ENCODE assay signal across 18 cellular contexts in genomic region chr9:82600536-82601271, GRCh38.
DNase-seq lines count a peak whose midpoint lies in the region; ATAC-seq and TF ChIP-seq lines count a peak whose summit lies in the region.
"Had no signal": no experiment of that assay in that cellular context is flagged by ENCODE, and none has a peak within 500 bp of the region (broad histone marks: within the 10 kb centered on the region; RNA-seq: fewer than 3 reads in every experiment).

No MANE protein-coding gene starts in this region.

- no peaks in the 10 kb centered on the region for H3K36me3 ChIP-seq in Loucy (ENCODE audit: insufficient read depth, low read length)
- no peaks in the 10 kb centered on the region for H3K36me3 ChIP-seq in muscle layer of colon (ENCODE audit: insufficient read depth, low read length)
- H3K36me3 ChIP-seq: prostate gland, transverse colon had no signal

- ATAC-seq in SK-N-SH treated with all-trans-retinoic acid at 6 μM for 48 hours, result peak; percentile 71
- ATAC-seq: natural killer cell treated with Interleukin-12 subunit alpha and Interleukin-12 subunit beta and Interleukin-15 and Interleukin-18, amount 100 ng/mL, for 72 hours had no signal

- H3K9ac ChIP-seq in Loucy (ENCODE audit: low read depth, low read length, poor library complexity, severe bottlenecking) (no peak overlapping the region), muscle layer of colon (ENCODE audit: low read length) (no peak overlapping the region)

- H3K4me3 ChIP-seq in Loucy (ENCODE audit: low read length, poor library complexity, severe bottlenecking), result no peak overlapping the region
- no peak overlapping the region for H3K4me3 ChIP-seq in muscle layer of colon (ENCODE audit: low read depth in 1 of 2, low read length in 2 of 2)
- H3K4me3 ChIP-seq: prostate gland, transverse colon had no signal

- no peaks in the 10 kb centered on the region for H3F3A ChIP-seq in Loucy (ENCODE audit: low read depth)

- no peak overlapping the region for H3K27ac Mint-ChIP-seq in activated T-helper 2 cell treated with anti-CD3 and anti-CD28 coated beads, Interferon-gamma antibody, Interleukin-2, Interleukin-4, amounts not matched to agents 10 μg/mL and 5 μg/mL and 100 μg/mL, durations not matched to agents 14 hours and 24 hours and 36 hours
- no peak overlapping the region for H3K27ac Mint-ChIP-seq in endothelial cell (ENCODE audit: unreplicated experiment)
- H3K27ac Mint-ChIP-seq: activated naive CD4-positive, alpha-beta T cell treated with anti-CD3 and anti-CD28 coated beads, Interleukin-2, amount 10 ng/mL, durations not matched to agents 7 days and 5 days; natural killer cell treated with Interleukin-12 subunit alpha and Interleukin-12 subunit beta and Interleukin-15 and Interleukin-18, amount 100 ng/mL, for 72 hours had no signal

- H3K4me1 ChIP-seq in Loucy (ENCODE audit: insufficient read depth, low read length, poor library complexity, severe bottlenecking) (peaks cover 17% of the 10 kb centered on the region), muscle layer of colon (ENCODE audit: insufficient read depth, low read length) (peaks cover 54% of the 10 kb centered on the region)
- H3K4me1 ChIP-seq: prostate gland had no signal

- no peaks in the 10 kb centered on the region for H3K27me3 Mint-ChIP-seq in activated T-helper 2 cell treated with anti-CD3 and anti-CD28 coated beads, Interferon-gamma antibody, Interleukin-2, Interleukin-4, amounts not matched to agents 10 μg/mL and 5 μg/mL and 100 μg/mL, durations not matched to agents 14 hours and 24 hours and 36 hours (ENCODE audit: low read depth)
- H3K27me3 Mint-ChIP-seq in endothelial cell (ENCODE audit: unreplicated experiment), result peaks cover 2% of the 10 kb centered on the region
- H3K27me3 Mint-ChIP-seq: activated naive CD4-positive, alpha-beta T cell treated with anti-CD3 and anti-CD28 coated beads, Interleukin-2, amount 10 ng/mL, durations not matched to agents 7 days and 5 days; natural killer cell treated with Interleukin-12 subunit alpha and Interleukin-12 subunit beta and Interleukin-15 and Interleukin-18, amount 100 ng/mL, for 72 hours had no signal

- H3K4me3 Mint-ChIP-seq in activated T-helper 2 cell treated with anti-CD3 and anti-CD28 coated beads, Interferon-gamma antibody, Interleukin-2, Interleukin-4, amounts not matched to agents 10 μg/mL and 5 μg/mL and 100 μg/mL, durations not matched to agents 14 hours and 24 hours and 36 hours (ENCODE audit: low read depth), result no peak overlapping the region
- no peak overlapping the region for H3K4me3 Mint-ChIP-seq in endothelial cell (ENCODE audit: unreplicated experiment)
- H3K4me3 Mint-ChIP-seq: activated naive CD4-positive, alpha-beta T cell treated with anti-CD3 and anti-CD28 coated beads, Interleukin-2, amount 10 ng/mL, durations not matched to agents 7 days and 5 days; natural killer cell treated with Interleukin-12 subunit alpha and Interleukin-12 subunit beta and Interleukin-15 and Interleukin-18, amount 100 ng/mL, for 72 hours had no signal

- H3K27me3 ChIP-seq in Loucy (ENCODE audit: insufficient read depth, low read length, poor library complexity, severe bottlenecking) (no peaks in the 10 kb centered on the region), muscle layer of colon (ENCODE audit: control insufficient read depth in 1 of 2, insufficient read depth in 2 of 2, low read length in 2 of 2) (no peaks in the 10 kb centered on the region)
- H3K27me3 ChIP-seq: transverse colon had no signal

- no peak for DNase-seq in HUDEP-2 (lab: John Stamatoyannopoulos, UW; ENCODE audit: unreplicated experiment in 76 of 76)
- no peak for DNase-seq in activated T-helper 2 cell treated with anti-CD3 and anti-CD28 coated beads, Interferon-gamma antibody, Interleukin-2, Interleukin-4, amounts not matched to agents 10 μg/mL and 5 μg/mL and 100 μg/mL, durations not matched to agents 14 hours and 24 hours and 36 hours (ENCODE audit: low spot score)
- DNase-seq in occipital lobe (lab: John Stamatoyannopoulos, UW), result no peak
- DNase-seq in endothelial cell (ENCODE audit: low spot score), result no peak
- DNase-seq: activated CD4-positive, alpha-beta T cell treated with anti-CD3 and anti-CD28 coated beads, Interleukin-2, amount 50 U/mL, for 48 hours; activated naive CD4-positive, alpha-beta T cell treated with anti-CD3 and anti-CD28 coated beads, Interleukin-2, amount 10 ng/mL, durations not matched to agents 7 days and 5 days; activated T-cell treated with anti-CD3 and anti-CD28 coated beads, Interleukin-2, amount 50 U/mL, for 1 hour; head of caudate nucleus; NCI-H2081; stimulated activated naive CD4-positive, alpha-beta T cell; SW 1271; transverse colon had no signal

- no peaks in the 10 kb centered on the region for H3K36me3 Mint-ChIP-seq in activated T-helper 2 cell treated with anti-CD3 and anti-CD28 coated beads, Interferon-gamma antibody, Interleukin-2, Interleukin-4, amounts not matched to agents 10 μg/mL and 5 μg/mL and 100 μg/mL, durations not matched to agents 14 hours and 24 hours and 36 hours (ENCODE audit: low read depth)
- H3K36me3 Mint-ChIP-seq in endothelial cell (ENCODE audit: low read depth, unreplicated experiment), result no peaks in the 10 kb centered on the region
- H3K36me3 Mint-ChIP-seq: activated naive CD4-positive, alpha-beta T cell treated with anti-CD3 and anti-CD28 coated beads, Interleukin-2, amount 10 ng/mL, durations not matched to agents 7 days and 5 days; natural killer cell treated with Interleukin-12 subunit alpha and Interleukin-12 subunit beta and Interleukin-15 and Interleukin-18, amount 100 ng/mL, for 72 hours had no signal

- TF ChIP-seq CTCF in 22Rv1 (IDR thresholded peaks at IDR 0.05) (no peak), Loucy (conservative IDR thresholded peaks at IDR 0.05; ENCODE audit: low read length) (no peak), endothelial cell (IDR thresholded peaks at IDR 0.05; ENCODE audit: unreplicated experiment) (no peak)

- H3K9me3 ChIP-seq in Loucy (ENCODE audit: insufficient read depth, low read depth, low read length), result no peaks in the 10 kb centered on the region
- no peaks in the 10 kb centered on the region for H3K9me3 ChIP-seq in muscle layer of colon (ENCODE audit: low read length)
- H3K9me3 ChIP-seq: prostate gland, transverse colon had no signal

- intact Hi-C loops in activated T-helper 2 cell treated with anti-CD3 and anti-CD28 coated beads, Interferon-gamma antibody, Interleukin-2, Interleukin-4, amounts not matched to agents 10 μg/mL and 5 μg/mL and 100 μg/mL, durations not matched to agents 14 hours and 24 hours and 36 hours (cut with micrococcal nuclease), result no loop called here

- no peak overlapping the region for H3K4me2 ChIP-seq in Loucy (ENCODE audit: low read depth, low read length, poor library complexity, severe bottlenecking)

- H3K9me3 Mint-ChIP-seq in activated T-helper 2 cell treated with anti-CD3 and anti-CD28 coated beads, Interferon-gamma antibody, Interleukin-2, Interleukin-4, amounts not matched to agents 10 μg/mL and 5 μg/mL and 100 μg/mL, durations not matched to agents 14 hours and 24 hours and 36 hours, result no peaks in the 10 kb centered on the region
- no peaks in the 10 kb centered on the region for H3K9me3 Mint-ChIP-seq in endothelial cell (ENCODE audit: unreplicated experiment)
- H3K9me3 Mint-ChIP-seq: activated naive CD4-positive, alpha-beta T cell treated with anti-CD3 and anti-CD28 coated beads, Interleukin-2, amount 10 ng/mL, durations not matched to agents 7 days and 5 days; natural killer cell treated with Interleukin-12 subunit alpha and Interleukin-12 subunit beta and Interleukin-15 and Interleukin-18, amount 100 ng/mL, for 72 hours had no signal

- peak overlapping the region; percentile 31; the same call in 1 of the 2 replicates for H3K27ac ChIP-seq in 22Rv1
- peak overlapping the region; percentile 13 for H3K27ac ChIP-seq in muscle layer of colon (ENCODE audit: low read depth, low read length)
- H3K27ac ChIP-seq: prostate gland had no signal

- no peaks in the 10 kb centered on the region for H4K20me1 ChIP-seq in Loucy (ENCODE audit: insufficient read depth, low read length, poor library complexity, severe bottlenecking)

- peak overlapping the region; percentile 24; the same call in 1 of the 2 replicates for H2AFZ ChIP-seq in Loucy (ENCODE audit: low read length)

- H3K79me2 ChIP-seq in Loucy (ENCODE audit: insufficient read depth, low read length), result no peaks in the 10 kb centered on the region

- no peaks in the 10 kb centered on the region for H3K9me2 ChIP-seq in Loucy (replicated peaks; ENCODE audit: low read depth, low read length)

- H3K4me1 Mint-ChIP-seq in activated T-helper 2 cell treated with anti-CD3 and anti-CD28 coated beads, Interferon-gamma antibody, Interleukin-2, Interleukin-4, amounts not matched to agents 10 μg/mL and 5 μg/mL and 100 μg/mL, durations not matched to agents 14 hours and 24 hours and 36 hours (ENCODE audit: low read depth), result no peaks in the 10 kb centered on the region
- H3K4me1 Mint-ChIP-seq in endothelial cell (ENCODE audit: unreplicated experiment), result no peaks in the 10 kb centered on the region
- H3K4me1 Mint-ChIP-seq: activated naive CD4-positive, alpha-beta T cell treated with anti-CD3 and anti-CD28 coated beads, Interleukin-2, amount 10 ng/mL, durations not matched to agents 7 days and 5 days had no signal

TF ChIP-seq in SK-N-SH treated with all-trans-retinoic acid at 6 μM for 48 hours, 23 proteins besides CTCF, POLR2A, EP300 and RAD21:
- TF ChIP-seq RARB (CRISPR knock-in tag; IDR thresholded peaks at IDR 0.05) (no peak), ISL1 (CRISPR knock-in tag; IDR thresholded peaks at IDR 0.05) (no peak), ZNF565 (CRISPR knock-in tag; conservative IDR thresholded peaks at IDR 0.05; ENCODE audit: low read depth) (no peak), ESRRG (CRISPR knock-in tag; IDR thresholded peaks at IDR 0.05) (no peak)
